ENCODE assay signal across 15 cellular contexts in genomic region chr21:14850394-14850793, GRCh38.
A peak's percentile ranks its signal among the peaks of the same experiment; 100 is the strongest.
DNase-seq lines count a peak whose midpoint lies in the region; ATAC-seq and TF ChIP-seq lines count a peak whose summit lies in the region.
"Had no signal": no experiment of that assay in that cellular context is flagged by ENCODE, and none has a peak within 500 bp of the region (broad histone marks: within the 10 kb centered on the region; RNA-seq: fewer than 3 reads in every experiment).

No MANE protein-coding gene starts in this region.

- H3K4me3 ChIP-seq in AG04449 (ENCODE audit: low read depth, low read length): no peak overlapping the region
- H3K4me3 ChIP-seq: SJSA1 had no signal

- CTCF ChIA-PET in AG04449 (lab: Yijun Ruan, JAX): interaction anchor here (0.7 to 1.7 kb wide), 3 partner anchors 12 to 633 kb away, joined by 5 to 7 read pairs (median 5); no protein-coding TSS in a partner anchor

- TF ChIP-seq CTCF in AG04449 (IDR thresholded peaks at IDR 0.05; ENCODE audit: insufficient read depth, low read length, missing control alignments): no peak

- DNase-seq in AG04449 (ENCODE audit: low read depth, low spot score): peak; percentile 38
- peak; percentile 42 for DNase-seq in GM03348 (ENCODE audit: low spot score)
- peak; percentile 73 for DNase-seq in amniotic epithelial cell (ENCODE audit: low read depth)
- peak; percentile 59 for DNase-seq in fibroblast of peridontal ligament (ENCODE audit: extremely low read depth)
- DNase-seq in activated T-cell treated with anti-CD3 and anti-CD28 coated beads, Interleukin-2, amount 50 U/mL, for 48 hours: no peak
- DNase-seq in A172 (ENCODE audit: low spot score): no peak
- DNase-seq in stimulated activated naive CD4-positive, alpha-beta T cell (lab: John Stamatoyannopoulos, UW): no peak
- DNase-seq: CD4-positive, alpha-beta T cell; DMS79 treated with DMSO at 0.1 percent for 48 hours; NCI-H1048; NCI-H146; NCI-H2081 treated with DMSO at 0.1 percent for 48 hours; NCI-H524 treated with DMSO at 0.1 percent for 48 hours had no signal

- POLR2A ChIA-PET in AG04449 (lab: Yijun Ruan, JAX): no interaction called here

- ATAC-seq in GM18873 (IDR thresholded peaks at IDR 0.05; ENCODE audit: low FRiP score, unreplicated experiment): no peak

Comparison
In these comparisons a context has a peak if more than half of its experiments do, and no peak if none do; other contexts are left out.
1. DNase-seq: peak in AG04449 (single experiment), GM03348 (single experiment), amniotic epithelial cell (single experiment) and fibroblast of peridontal ligament (single experiment); none in activated T-cell treated with anti-CD3 and anti-CD28 coated beads, Interleukin-2, amount 50 U/mL, for 48 hours (0 of 2), A172 (single experiment) and stimulated activated naive CD4-positive, alpha-beta T cell (0 of 6).